Comparison of ENCODE assay signal across 8 cellular contexts in genomic region chr12:49537709-49538601, GRCh38. TPM values are rescaled to one million over a fixed set of nuclear protein-coding genes. Genes with fewer than 3 reads are reported as not detected.
DNase-seq lines count a peak whose midpoint lies in the region; ATAC-seq, FAIRE-seq and TF ChIP-seq lines count a peak whose summit lies in the region.

No MANE protein-coding gene starts in this region.

- H3K4me1 Mint-ChIP-seq in stimulated activated memory B cell treated with anti-CD40 and anti-IgM and Interleukin-4, amounts not matched to agents 10 μg/mL and 1 μg/mL and 100 μg/mL, for 72 hours: peaks cover 47% of the 10 kb centered on the region

- peaks cover 47% of the 10 kb centered on the region for H3K27me3 Mint-ChIP-seq in stimulated activated memory B cell treated with anti-CD40 and anti-IgM and Interleukin-4, amounts not matched to agents 10 μg/mL and 1 μg/mL and 100 μg/mL, for 72 hours

- no peak for TF ChIP-seq RAD21 in HepG2 (CRISPR knock-in tag; IDR thresholded peaks at IDR 0.05)

- peak overlapping the region; percentile 80 for H3K4me3 Mint-ChIP-seq in stimulated activated memory B cell treated with anti-CD40 and anti-IgM and Interleukin-4, amounts not matched to agents 10 μg/mL and 1 μg/mL and 100 μg/mL, for 72 hours

- intact Hi-C loops in PC-9 (cut with micrococcal nuclease; ENCODE audit: unreplicated experiment) (no loop called here), HepG2 (cut with micrococcal nuclease; ENCODE audit: unreplicated experiment) (no loop called here)

- POLR2A ChIA-PET in PC-9 (lab: Charles Lee; ENCODE audit: unreplicated experiment) (no interaction called here), HepG2 (lab: Yijun Ruan, JAX) (interaction anchor here (1.1 to 1.4 kb wide), 2 partner anchors 12 to 30 kb away, joined by 3 to 4 read pairs; partner anchors contain the start of gene MCRS1)

- H3K4me1 ChIP-seq in PC-9 (replicated peaks; ENCODE audit: insufficient read depth) (peaks cover 21% of the 10 kb centered on the region), HepG2 (ENCODE audit: insufficient read depth, low read length) (peaks cover 66% of the 10 kb centered on the region)

- H3K27ac ChIP-seq in PC-9: no peak overlapping the region
- H3K27ac ChIP-seq in brain microvascular endothelial cell: no peak overlapping the region
- no peak overlapping the region for H3K27ac ChIP-seq in HepG2 (ENCODE audit: extremely low read length, insufficient read depth, low read length)

- TF ChIP-seq EP300 in HepG2 (IDR thresholded peaks at IDR 0.05; ENCODE audit: low read depth in 2 of 2, low read length in 2 of 2) (no peak), HepG2 (CRISPR knock-in tag; IDR thresholded peaks at IDR 0.05; ENCODE audit: borderline replicate concordance) (no peak)

- peak overlapping the region; percentile 50; the same call in 1 of the 2 replicates for H3K4me3 ChIP-seq in PC-9
- H3K4me3 ChIP-seq in brain microvascular endothelial cell (ENCODE audit: low read depth, low read length): peak overlapping the region; percentile 27
- peak overlapping the region; percentile 33 to 77 (median 64); a peak in 5 of 6 replicates for H3K4me3 ChIP-seq in HepG2 (replicated peaks in 1 of 3; ENCODE audit: insufficient read depth in 1 of 3, low read depth in 2 of 3, low read length in 3 of 3)

- 4% methylated on average over 19 of the region's 73 CpGs for WGBS in HepG2 (ENCODE audit: low lambda C conversion rate)

- no peaks in the 10 kb centered on the region for H3K9me3 Mint-ChIP-seq in stimulated activated memory B cell treated with anti-CD40 and anti-IgM and Interleukin-4, amounts not matched to agents 10 μg/mL and 1 μg/mL and 100 μg/mL, for 72 hours

- H3K27ac Mint-ChIP-seq in stimulated activated memory B cell treated with anti-CD40 and anti-IgM and Interleukin-4, amounts not matched to agents 10 μg/mL and 1 μg/mL and 100 μg/mL, for 72 hours: no peak overlapping the region

- no peak for FAIRE-seq in HepG2 (lab: Jason Lieb, UNC)

- no peak for TF ChIP-seq POLR2A in HepG2 (IDR thresholded peaks at IDR 0.05; ENCODE audit: insufficient read depth in 1 of 2, low read depth in 2 of 2, low read length in 2 of 2)

- no peaks in the 10 kb centered on the region for H3K36me3 Mint-ChIP-seq in stimulated activated memory B cell treated with anti-CD40 and anti-IgM and Interleukin-4, amounts not matched to agents 10 μg/mL and 1 μg/mL and 100 μg/mL, for 72 hours

- H4K20me1 ChIP-seq in PC-9 (ENCODE audit: insufficient read depth): no peaks in the 10 kb centered on the region
- H4K20me1 ChIP-seq in HepG2 (ENCODE audit: insufficient read depth, low read length): no peaks in the 10 kb centered on the region

- in situ Hi-C loops in brain microvascular endothelial cell (cut with HindIII; ENCODE audit: low pct_ligation_motif_present, low sequenced_read_pairs) (no loop called here), HepG2 (cut with HindIII; ENCODE audit: extremely low pct_ligation_motif_present, low pct_unique_long_range_greater_than_20kb) (no loop called here)

- H3K36me3 ChIP-seq in PC-9 (ENCODE audit: low read depth) (no peaks in the 10 kb centered on the region), brain microvascular endothelial cell (replicated peaks) (no peaks in the 10 kb centered on the region), HepG2 (replicated peaks in 1 of 2; ENCODE audit: control insufficient read depth in 1 of 2, insufficient read depth in 2 of 2, low read length in 2 of 2) (no peaks in the 10 kb centered on the region)

- peak; percentile 60 for DNase-seq in NCI-H2107 treated with DMSO at 0.1 percent for 48 hours (lab: John Stamatoyannopoulos, UW; ENCODE audit: unreplicated experiment)
- no peak for DNase-seq in NCI-H2107 (lab: John Stamatoyannopoulos, UW)
- DNase-seq in PC-9: no peak
- no peak for DNase-seq in brain microvascular endothelial cell
- DNase-seq in HepG2 (ENCODE audit: low spot score): no peak
- no peak for DNase-seq in NCI-H1930 (lab: John Stamatoyannopoulos, UW)
- no peak for DNase-seq in epidermal melanocyte (ENCODE audit: insufficient read length, low spot score)

- H3K79me2 ChIP-seq in PC-9 (ENCODE audit: low read depth) (no peaks in the 10 kb centered on the region), HepG2 (ENCODE audit: insufficient read depth, low read length) (no peaks in the 10 kb centered on the region)

- CTCF ChIA-PET in PC-9 (lab: Charles Lee): interaction anchor here (0.6 to 1.0 kb wide), 2 partner anchors 181 to 430 kb away, joined by 3 to 7 read pairs; no protein-coding TSS in a partner anchor
- CTCF ChIA-PET in HepG2 (lab: Yijun Ruan, JAX; ENCODE audit: low intra/inter-chr PET ratio, low total read pairs): interaction anchor here (1.9 kb wide), 1 partner anchor 16 kb away, joined by 5 read pairs; no protein-coding TSS in a partner anchor

- H3K9me3 ChIP-seq in PC-9 (ENCODE audit: insufficient read depth, low read depth) (no peaks in the 10 kb centered on the region), HepG2 (ENCODE audit: low read length) (no peaks in the 10 kb centered on the region)

- H3K9me2 ChIP-seq in PC-9 (ENCODE audit: insufficient read depth): no peaks in the 10 kb centered on the region

- H3K4me2 ChIP-seq in PC-9 (peak overlapping the region; percentile 80), HepG2 (ENCODE audit: low read depth, low read length) (peak overlapping the region; percentile 99)

- ATAC-seq in HepG2: peak; percentile 65
- peak; percentile 5 for ATAC-seq in stimulated activated memory B cell treated with anti-CD40 and anti-IgM and Interleukin-4, amounts not matched to agents 10 μg/mL and 1 μg/mL and 100 μg/mL, for 72 hours

- no peak for TF ChIP-seq CTCF in PC-9 (conservative IDR thresholded peaks at IDR 0.05)
- TF ChIP-seq CTCF in brain microvascular endothelial cell (IDR thresholded peaks at IDR 0.05; ENCODE audit: low read depth, low read length, missing control alignments): peak; percentile 14
- peak; percentile 23 for TF ChIP-seq CTCF in HepG2 (CRISPR knock-in tag; IDR thresholded peaks at IDR 0.05)

- H2AFZ ChIP-seq in PC-9 (peak overlapping the region; percentile 27; the same call in 1 of the 2 replicates), HepG2 (ENCODE audit: low read length) (no peak overlapping the region)

- peaks cover 18% of the 10 kb centered on the region for H3K27me3 ChIP-seq in PC-9 (ENCODE audit: insufficient read depth, low read depth)
- H3K27me3 ChIP-seq in brain microvascular endothelial cell (replicated peaks): peaks cover 22% of the 10 kb centered on the region
- peaks cover 11 to 49% of the 10 kb centered on the region in 2 experiments for H3K27me3 ChIP-seq in HepG2 (ENCODE audit: control insufficient read depth in 1 of 2, insufficient read depth in 2 of 2, low read length in 2 of 2)

- H3K9ac ChIP-seq in HepG2 (ENCODE audit: insufficient read depth, low read depth, low read length): no peak overlapping the region

- BruUV-seq in PC-9 (replicated peaks; lab: Mats Ljungman, UMichigan) (no TSS peak), HepG2 (replicated peaks; lab: Mats Ljungman, UMichigan) (no TSS peak)

- peaks cover 22% of the 10 kb centered on the region; the same call in 1 of the 2 replicates for H3F3A ChIP-seq in PC-9 (ENCODE audit: insufficient read depth, low read depth)

RNA-seq across cellular contexts. Expression of gene KCNH3, which starts 0.9 kb away (rescaled TPM):
- total RNA-seq in PC-9 (2021) (not detected in 2 replicates), HepG2 (2016; rRNA removed; fragmentation: Illumina TruSeq; extraction: Trizol) (0.07 and 0.13 TPM in 2 replicates)
- not detected in 2 replicates for total RNA-seq in HepG2 (2016; cell fraction: cytosol; rRNA removed; fragmentation: Illumina TruSeq; extraction: Trizol; ENCODE audit: low read depth)
- total RNA-seq in HepG2 (2016; cell fraction: insoluble cytoplasmic fraction; rRNA removed; fragmentation: Illumina TruSeq; extraction: Trizol): 0.06 and 0.09 TPM in 2 replicates
- total RNA-seq in HepG2 (2016; cell fraction: membrane; rRNA removed; fragmentation: Illumina TruSeq; extraction: Trizol): not detected in 2 replicates
- not detected in 2 replicates for total RNA-seq in HepG2 (2016; cell fraction: nucleus; rRNA removed; fragmentation: Illumina TruSeq; extraction: Trizol)
- 0.01 and 0.03 TPM in 2 replicates for polyA plus RNA-seq in HepG2 (2011; rRNA removed)
- polyA plus RNA-seq in HepG2 (2011; cell fraction: cytosol; rRNA removed): 0.04 TPM in 1 of 2 replicates, not detected in the other
- polyA plus RNA-seq in HepG2 (2011; cell fraction: nucleus; rRNA removed): 0.05 and 0.23 TPM in 2 replicates
- polyA plus RNA-seq in HepG2 (2012): 0.08 TPM in 1 of 2 replicates, not detected in the other
- polyA plus RNA-seq in HepG2 (2016; cell fraction: cytosol; fragmentation: Illumina TruSeq; extraction: Trizol; ENCODE audit: low read depth): not detected in 2 replicates
- not detected in 2 replicates for polyA plus RNA-seq in HepG2 (2016; cell fraction: insoluble cytoplasmic fraction; fragmentation: Illumina TruSeq; extraction: Trizol; ENCODE audit: low read depth)
- polyA plus RNA-seq in HepG2 (2016; cell fraction: membrane; fragmentation: Illumina TruSeq; extraction: Trizol; ENCODE audit: low read depth): 0.32 TPM in 1 of 2 replicates, not detected in the other
- polyA plus RNA-seq in HepG2 (2016; cell fraction: nucleus; fragmentation: Illumina TruSeq; extraction: Trizol; ENCODE audit: insufficient read depth, low read depth): 0.48 TPM in 1 of 2 replicates, not detected in the other
- not detected in 2 replicates for polyA minus RNA-seq in HepG2 (2011; rRNA and poly(A)+ RNA removed; ENCODE audit: low replicate concordance)
- not detected in 2 replicates for polyA minus RNA-seq in HepG2 (2011; cell fraction: cytosol; rRNA and poly(A)+ RNA removed)
- polyA minus RNA-seq in HepG2 (2011; cell fraction: nucleus; rRNA and poly(A)+ RNA removed): not detected in 2 replicates

RNA-seq across cellular contexts. Expression of gene MCRS1, which starts 30.0 kb away (rescaled TPM):
- total RNA-seq in PC-9 (2021): 66.9 and 71.5 TPM in 2 replicates
- 66.3 and 76.8 TPM in 2 replicates for total RNA-seq in HepG2 (2016; rRNA removed; fragmentation: Illumina TruSeq; extraction: Trizol)
- total RNA-seq in HepG2 (2016; cell fraction: cytosol; rRNA removed; fragmentation: Illumina TruSeq; extraction: Trizol; ENCODE audit: low read depth): 32.9 and 37.0 TPM in 2 replicates
- total RNA-seq in HepG2 (2016; cell fraction: insoluble cytoplasmic fraction; rRNA removed; fragmentation: Illumina TruSeq; extraction: Trizol): 64.5 and 67.8 TPM in 2 replicates
- total RNA-seq in HepG2 (2016; cell fraction: membrane; rRNA removed; fragmentation: Illumina TruSeq; extraction: Trizol): 57.5 and 79.5 TPM in 2 replicates
- 53.8 and 61.6 TPM in 2 replicates for total RNA-seq in HepG2 (2016; cell fraction: nucleus; rRNA removed; fragmentation: Illumina TruSeq; extraction: Trizol)
- polyA plus RNA-seq in HepG2 (2011; rRNA removed): 51.0 and 51.1 TPM in 2 replicates
- polyA plus RNA-seq in HepG2 (2011; cell fraction: cytosol; rRNA removed): 42.1 and 59.2 TPM in 2 replicates
- polyA plus RNA-seq in HepG2 (2011; cell fraction: nucleus; rRNA removed): 183 and 211 TPM in 2 replicates
- polyA plus RNA-seq in HepG2 (2012): 23.8 and 25.1 TPM in 2 replicates
- polyA plus RNA-seq in HepG2 (2016; cell fraction: cytosol; fragmentation: Illumina TruSeq; extraction: Trizol; ENCODE audit: low read depth): 23.7 and 32.2 TPM in 2 replicates
- 64.6 and 74.5 TPM in 2 replicates for polyA plus RNA-seq in HepG2 (2016; cell fraction: insoluble cytoplasmic fraction; fragmentation: Illumina TruSeq; extraction: Trizol; ENCODE audit: low read depth)
- 48.0 and 61.2 TPM in 2 replicates for polyA plus RNA-seq in HepG2 (2016; cell fraction: membrane; fragmentation: Illumina TruSeq; extraction: Trizol; ENCODE audit: low read depth)
- polyA plus RNA-seq in HepG2 (2016; cell fraction: nucleus; fragmentation: Illumina TruSeq; extraction: Trizol; ENCODE audit: insufficient read depth, low read depth): 102 and 107 TPM in 2 replicates
- polyA minus RNA-seq in HepG2 (2011; rRNA and poly(A)+ RNA removed; ENCODE audit: low replicate concordance): 111 and 194 TPM in 2 replicates
- 18.1 and 20.3 TPM in 2 replicates for polyA minus RNA-seq in HepG2 (2011; cell fraction: cytosol; rRNA and poly(A)+ RNA removed)
- polyA minus RNA-seq in HepG2 (2011; cell fraction: nucleus; rRNA and poly(A)+ RNA removed): 29.8 and 41.8 TPM in 2 replicates
